14 cellular contexts compared by ENCODE assay signal in genomic region chr9:129252937-129253819, GRCh38.
DNase-seq lines count a peak whose midpoint lies in the region; ATAC-seq and TF ChIP-seq lines count a peak whose summit lies in the region.
"Had no signal": no experiment of that assay in that cellular context is flagged by ENCODE, and none has a peak within 500 bp of the region (broad histone marks: within the 10 kb centered on the region; RNA-seq: fewer than 3 reads in every experiment).

No MANE protein-coding gene starts in this region.

- 70% methylated on average over 28 of the region's 28 CpGs for WGBS in right cardiac atrium

- H4K20me1 ChIP-seq in MM.1S (ENCODE audit: insufficient read depth, low read length): no peaks in the 10 kb centered on the region

- H3K27me3 Mint-ChIP-seq in activated naive CD8-positive, alpha-beta T cell treated with anti-CD3 and anti-CD28 coated beads, Interleukin-2, amount 10 ng/mL, durations not matched to agents 7 days and 5 days: peaks cover 35% of the 10 kb centered on the region
- H3K27me3 Mint-ChIP-seq in activated naive CD8-positive, alpha-beta T cell treated with anti-CD3 and anti-CD28 coated beads, Interleukin-2, amount 50 U/mL, for 24 hours: peaks cover 17% of the 10 kb centered on the region
- H3K27me3 Mint-ChIP-seq: activated naive CD4-positive, alpha-beta T cell treated with anti-CD3 and anti-CD28 coated beads, Interleukin-2, amount 50 U/mL, for 24 hours had no signal

- H3K27me3 ChIP-seq in right cardiac atrium (ENCODE audit: control insufficient read depth, insufficient read depth) (no peaks in the 10 kb centered on the region), MM.1S (replicated peaks; ENCODE audit: insufficient read depth, low read length) (no peaks in the 10 kb centered on the region; the same call in 1 of the 2 replicates)
- H3K27me3 ChIP-seq: thyroid gland had no signal

- TF ChIP-seq CTCF in MM.1S (IDR thresholded peaks at IDR 0.05; ENCODE audit: low read length): no peak

- H3K9ac ChIP-seq in MM.1S (ENCODE audit: low read length): no peak overlapping the region

- H3K27ac ChIP-seq in right cardiac atrium (ENCODE audit: low read length) (peak overlapping the region; percentile 76), MM.1S (ENCODE audit: low read length) (no peak overlapping the region)

- intact Hi-C loops in right cardiac atrium (cut with DNase I): loop anchor here in 2 of 4 donors (10.0 kb wide), 3 partner anchors 48 to 242 kb away; no protein-coding TSS in a partner anchor

- H3K4me3 ChIP-seq in right cardiac atrium (ENCODE audit: low read length) (no peak overlapping the region), MM.1S (ENCODE audit: low read length) (no peak overlapping the region)
- H3K4me3 ChIP-seq: thyroid gland had no signal

- DNase-seq in activated naive CD8-positive, alpha-beta T cell treated with anti-CD3 and anti-CD28 coated beads, Interleukin-2, amount 10 ng/mL, durations not matched to agents 7 days and 5 days: peak; percentile 25
- no peak for DNase-seq in activated naive CD8-positive, alpha-beta T cell treated with anti-CD3 and anti-CD28 coated beads, Interleukin-2, amount 50 U/mL, for 24 hours
- DNase-seq in right cardiac atrium (peak; percentile 63 to 73 (median 70)), pons (ENCODE audit: low spot score) (peak; percentile 76), SHP77 treated with DMSO at 0.1 percent for 48 hours (lab: John Stamatoyannopoulos, UW) (no peak), SW 1271 (lab: John Stamatoyannopoulos, UW) (no peak), MM.1S (no peak), dermis blood vessel endothelial cell (no peak)
- DNase-seq: cortex of kidney, GDM1, immature natural killer cell, NCI-H774, thyroid gland had no signal

- H3K36me3 Mint-ChIP-seq in activated naive CD8-positive, alpha-beta T cell treated with anti-CD3 and anti-CD28 coated beads, Interleukin-2, amount 10 ng/mL, durations not matched to agents 7 days and 5 days: no peaks in the 10 kb centered on the region
- H3K36me3 Mint-ChIP-seq in activated naive CD8-positive, alpha-beta T cell treated with anti-CD3 and anti-CD28 coated beads, Interleukin-2, amount 50 U/mL, for 24 hours (ENCODE audit: low read depth): no peaks in the 10 kb centered on the region
- H3K36me3 Mint-ChIP-seq: activated naive CD4-positive, alpha-beta T cell treated with anti-CD3 and anti-CD28 coated beads, Interleukin-2, amount 50 U/mL, for 24 hours; immature natural killer cell had no signal

- no peak overlapping the region for H3K27ac Mint-ChIP-seq in activated naive CD8-positive, alpha-beta T cell treated with anti-CD3 and anti-CD28 coated beads, Interleukin-2, amount 10 ng/mL, durations not matched to agents 7 days and 5 days
- H3K27ac Mint-ChIP-seq in activated naive CD8-positive, alpha-beta T cell treated with anti-CD3 and anti-CD28 coated beads, Interleukin-2, amount 50 U/mL, for 24 hours: no peak overlapping the region
- H3K27ac Mint-ChIP-seq: activated naive CD4-positive, alpha-beta T cell treated with anti-CD3 and anti-CD28 coated beads, Interleukin-2, amount 50 U/mL, for 24 hours; immature natural killer cell had no signal

- no peaks in the 10 kb centered on the region for H3K9me2 ChIP-seq in MM.1S (replicated peaks; ENCODE audit: insufficient read depth, low read length)

- no peaks in the 10 kb centered on the region for H3K79me2 ChIP-seq in MM.1S (ENCODE audit: low read length)

- no peak overlapping the region for H2AFZ ChIP-seq in MM.1S (ENCODE audit: low read length)

- H3K4me1 ChIP-seq in right cardiac atrium (ENCODE audit: control insufficient read depth, insufficient read depth, low read length) (no peaks in the 10 kb centered on the region), MM.1S (ENCODE audit: low read length) (peaks cover 3% of the 10 kb centered on the region)

- ATAC-seq in activated naive CD8-positive, alpha-beta T cell treated with anti-CD3 and anti-CD28 coated beads, Interleukin-2, amount 10 ng/mL, durations not matched to agents 7 days and 5 days (ENCODE audit: low read depth): no peak
- no peak for ATAC-seq in activated naive CD8-positive, alpha-beta T cell treated with anti-CD3 and anti-CD28 coated beads, Interleukin-2, amount 50 U/mL, for 24 hours
- ATAC-seq in right cardiac atrium: peak; percentile 61 to 71

- H3K9me3 Mint-ChIP-seq in activated naive CD8-positive, alpha-beta T cell treated with anti-CD3 and anti-CD28 coated beads, Interleukin-2, amount 10 ng/mL, durations not matched to agents 7 days and 5 days: peaks cover 1% of the 10 kb centered on the region
- H3K9me3 Mint-ChIP-seq in activated naive CD8-positive, alpha-beta T cell treated with anti-CD3 and anti-CD28 coated beads, Interleukin-2, amount 50 U/mL, for 24 hours: no peaks in the 10 kb centered on the region
- H3K9me3 Mint-ChIP-seq: activated naive CD4-positive, alpha-beta T cell treated with anti-CD3 and anti-CD28 coated beads, Interleukin-2, amount 50 U/mL, for 24 hours; immature natural killer cell had no signal

- no peak overlapping the region for H3K4me3 Mint-ChIP-seq in activated naive CD8-positive, alpha-beta T cell treated with anti-CD3 and anti-CD28 coated beads, Interleukin-2, amount 10 ng/mL, durations not matched to agents 7 days and 5 days
- no peak overlapping the region for H3K4me3 Mint-ChIP-seq in activated naive CD8-positive, alpha-beta T cell treated with anti-CD3 and anti-CD28 coated beads, Interleukin-2, amount 50 U/mL, for 24 hours
- H3K4me3 Mint-ChIP-seq: activated naive CD4-positive, alpha-beta T cell treated with anti-CD3 and anti-CD28 coated beads, Interleukin-2, amount 50 U/mL, for 24 hours; immature natural killer cell had no signal

- peaks cover 4% of the 10 kb centered on the region; the same call in 1 of the 2 replicates for H3F3A ChIP-seq in MM.1S (ENCODE audit: insufficient read depth, low read length)

- POLR2A ChIA-PET in activated naive CD8-positive, alpha-beta T cell treated with anti-CD3 and anti-CD28 coated beads, Interleukin-2, amount 10 ng/mL, durations not matched to agents 7 days and 5 days (lab: Charles Lee): no interaction called here

- H3K9me3 ChIP-seq in right cardiac atrium (ENCODE audit: control insufficient read depth, low read length): no peaks in the 10 kb centered on the region
- no peaks in the 10 kb centered on the region for H3K9me3 ChIP-seq in MM.1S (replicated peaks; ENCODE audit: insufficient read depth, low read length)
- H3K9me3 ChIP-seq: thyroid gland had no signal

- no peak overlapping the region for H3K4me2 ChIP-seq in MM.1S (ENCODE audit: low read depth, low read length)

- no peaks in the 10 kb centered on the region for H3K36me3 ChIP-seq in MM.1S (replicated peaks; ENCODE audit: insufficient read depth, low read length)
- H3K36me3 ChIP-seq: thyroid gland had no signal

- H3K4me1 Mint-ChIP-seq in activated naive CD8-positive, alpha-beta T cell treated with anti-CD3 and anti-CD28 coated beads, Interleukin-2, amount 10 ng/mL, durations not matched to agents 7 days and 5 days: peaks cover 8% of the 10 kb centered on the region
- peaks cover 10% of the 10 kb centered on the region for H3K4me1 Mint-ChIP-seq in activated naive CD8-positive, alpha-beta T cell treated with anti-CD3 and anti-CD28 coated beads, Interleukin-2, amount 50 U/mL, for 24 hours

Comparison
In these comparisons a context has a peak if more than half of its experiments do, and no peak if none do; other contexts are left out.
1. DNase-seq: peak in activated naive CD8-positive, alpha-beta T cell treated with anti-CD3 and anti-CD28 coated beads, Interleukin-2, amount 10 ng/mL, durations not matched to agents 7 days and 5 days (single experiment), right cardiac atrium (3 of 3) and pons (single experiment); none in activated naive CD8-positive, alpha-beta T cell treated with anti-CD3 and anti-CD28 coated beads, Interleukin-2, amount 50 U/mL, for 24 hours (single experiment), SHP77 treated with DMSO at 0.1 percent for 48 hours (single experiment), SW 1271 (0 of 2), MM.1S (single experiment) and dermis blood vessel endothelial cell (single experiment).
2. ATAC-seq: peak in right cardiac atrium (2 of 2); none in activated naive CD8-positive, alpha-beta T cell treated with anti-CD3 and anti-CD28 coated beads, Interleukin-2, amount 10 ng/mL, durations not matched to agents 7 days and 5 days (single experiment) and activated naive CD8-positive, alpha-beta T cell treated with anti-CD3 and anti-CD28 coated beads, Interleukin-2, amount 50 U/mL, for 24 hours (single experiment).